ENCODE assay signal across 2 cellular contexts in genomic region chr19:49447485-49448431, GRCh38.
TF ChIP-seq lines count a peak whose summit lies in the region.

No MANE protein-coding gene starts in this region.

TF ChIP-seq in HCT116, 20 proteins besides CTCF, POLR2A, EP300 and RAD21:
- TF ChIP-seq CEBPB (IDR thresholded peaks at IDR 0.05; ENCODE audit: low read depth), result no peak
- TF ChIP-seq MAX (IDR thresholded peaks at IDR 0.05), result no peak
TF ChIP-seq in HCT116: peak in this region for 0.

TF ChIP-seq in HepG2, 621 proteins besides CTCF, POLR2A, EP300 and RAD21:
- no peak for TF ChIP-seq CBX5 (CRISPR knock-in tag; IDR thresholded peaks at IDR 0.05; ENCODE audit: borderline replicate concordance)
- peak; percentile 26 for TF ChIP-seq RBM22 (optimal IDR thresholded peaks at IDR 0.05; ENCODE audit: low read length)
- no peak for TF ChIP-seq NR2F6 (IDR thresholded peaks at IDR 0.05)
- TF ChIP-seq NR2F6 (CRISPR knock-in tag; IDR thresholded peaks at IDR 0.05), result no peak
- no peak for TF ChIP-seq ZNF263 (CRISPR knock-in tag; IDR thresholded peaks at IDR 0.05)
- TF ChIP-seq TP53 (CRISPR knock-in tag; conservative IDR thresholded peaks at IDR 0.05), result no peak
- no peak for TF ChIP-seq ZNF652 (CRISPR knock-in tag; IDR thresholded peaks at IDR 0.05; ENCODE audit: borderline replicate concordance, low read depth)
- peak; percentile 59 for TF ChIP-seq AGO2 (optimal IDR thresholded peaks at IDR 0.05; ENCODE audit: low read depth, low read length)
- TF ChIP-seq RBFOX2 (IDR thresholded peaks at IDR 0.05; ENCODE audit: low read depth, low read length), result peak; percentile 51
- TF ChIP-seq ZNF784 (CRISPR knock-in tag; IDR thresholded peaks at IDR 0.05; ENCODE audit: borderline replicate concordance), result no peak
